Comparison of ENCODE assay signal across 32 cellular contexts in the genomic region with DNA sequence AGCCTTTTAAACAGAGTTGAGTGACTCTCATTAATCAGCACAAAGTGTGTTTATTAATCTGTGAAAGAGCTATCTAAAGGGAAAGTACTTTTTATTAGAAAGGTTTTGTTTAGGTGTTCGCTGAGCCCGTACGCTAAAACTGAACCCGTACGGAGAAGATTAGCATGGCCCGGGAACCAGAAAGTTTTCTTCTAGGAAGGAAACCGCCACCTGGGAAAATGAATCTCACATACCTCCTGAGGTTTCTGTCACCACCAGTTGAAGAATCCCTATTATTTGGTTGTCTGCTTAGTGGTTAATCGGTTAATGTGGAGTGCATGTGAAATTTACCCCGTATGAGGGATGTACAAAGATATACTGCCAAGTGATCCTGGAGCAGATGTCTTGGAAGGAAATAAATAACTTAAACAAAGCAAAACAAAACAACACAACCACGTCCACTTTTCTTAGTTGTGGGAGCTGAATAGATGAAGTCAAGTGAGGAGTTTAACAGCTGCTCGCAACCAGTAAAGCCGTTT. TPM values are rescaled to one million over a fixed set of nuclear protein-coding genes. Genes with fewer than 3 reads are reported as not detected.
"Had no signal": no experiment of that assay in that cellular context is flagged by ENCODE, and none has a peak within 500 bp of the region (broad histone marks: within the 10 kb centered on the region; RNA-seq: fewer than 3 reads in every experiment).

No MANE protein-coding gene starts in this region.

- H3K4me3 Mint-ChIP-seq: activated naive CD4-positive, alpha-beta T cell treated with anti-CD3 and anti-CD28 coated beads, Interleukin-2, amount 10 ng/mL, durations not matched to agents 7 days and 5 days; activated T-helper 1 cell treated with anti-CD3 and anti-CD28 coated beads, Interleukin-12 subunit alpha, Interleukin-12 subunit beta, Interleukin-2, Interleukin-4 antibody, amounts not matched to agents 30 ng/mL and 10 ng/mL and 1 ng/mL, durations not matched to agents 14 hours and 24 hours and 36 hours; central memory CD8-positive, alpha-beta T cell; dendritic cell treated with granulocyte-macrophage colony-stimulating factor and Interleukin-4, amounts not matched to agents 40 ng/mL and 50 ng/mL, for 4 days; endodermal cell; natural killer cell treated with Interleukin-12 subunit alpha and Interleukin-12 subunit beta and Interleukin-15 and Interleukin-18, amount 100 ng/mL, for 72 hours; stimulated activated effector memory CD8-positive, alpha-beta T cell treated with anti-CD3 and anti-CD28 coated beads, Interleukin-12 subunit alpha, Interleukin-12 subunit beta, amount 100 ng/mL, for 72 hours; T-helper 1 cell treated with Interleukin-12 subunit alpha and Interleukin-12 subunit beta and Interleukin-4 antibody, amounts not matched to agents 30 μg/mL and 1 μg/mL, for 36 hours had no signal

- H3K9me3 ChIP-seq: esophagus muscularis mucosa, heart right ventricle, left lung, lower lobe of right lung, neutrophil, ovary, right lobe of liver, tibial artery had no signal

- H3K9me3 Mint-ChIP-seq: activated naive CD4-positive, alpha-beta T cell treated with anti-CD3 and anti-CD28 coated beads, Interleukin-2, amount 10 ng/mL, durations not matched to agents 7 days and 5 days; activated T-helper 1 cell treated with anti-CD3 and anti-CD28 coated beads, Interleukin-12 subunit alpha, Interleukin-12 subunit beta, Interleukin-2, Interleukin-4 antibody, amounts not matched to agents 30 ng/mL and 10 ng/mL and 1 ng/mL, durations not matched to agents 14 hours and 24 hours and 36 hours; dendritic cell treated with granulocyte-macrophage colony-stimulating factor and Interleukin-4, amounts not matched to agents 40 ng/mL and 50 ng/mL, for 4 days; natural killer cell treated with Interleukin-12 subunit alpha and Interleukin-12 subunit beta and Interleukin-15 and Interleukin-18, amount 100 ng/mL, for 72 hours; stimulated activated effector memory CD8-positive, alpha-beta T cell treated with anti-CD3 and anti-CD28 coated beads, Interleukin-12 subunit alpha, Interleukin-12 subunit beta, amount 100 ng/mL, for 72 hours; stimulated activated naive CD8-positive, alpha-beta T cell treated with anti-CD3 and anti-CD28 coated beads, Interleukin-15, amount 100 ng/mL, for 72 hours had no signal

- H3K27ac ChIP-seq: esophagus muscularis mucosa, foreskin keratinocyte, heart right ventricle, left lung, lower lobe of right lung, neutrophil, ovary, right lobe of liver, SK-N-MC, tibial artery, VCaP had no signal

- DNase-seq: activated CD4-positive, alpha-beta T cell treated with anti-CD3 and anti-CD28 coated beads for 4 hours; activated CD4-positive, alpha-beta T cell treated with anti-CD3 and anti-CD28 coated beads, Interleukin-2, amount 50 U/mL, for 48 hours; activated CD8-positive, alpha-beta memory T cell treated with anti-CD3 and anti-CD28 coated beads, Interleukin-2, amount 50 U/mL, for 4 hours; activated effector memory CD4-positive, alpha-beta T cell treated with anti-CD3 and anti-CD28 coated beads, Interleukin-2, amount 50 U/mL, for 16 hours; activated naive CD4-positive, alpha-beta T cell treated with anti-CD3 and anti-CD28 coated beads, Interleukin-2, amount 10 ng/mL, durations not matched to agents 7 days and 5 days; activated T-cell treated with anti-CD3 and anti-CD28 coated beads, Interleukin-2, amount 50 U/mL, for 1 hour; endodermal cell; foreskin keratinocyte; heart right ventricle; lower lobe of right lung; mesendoderm; ovary; right lobe of liver; stimulated activated CD4-positive, alpha-beta T cell treated with anti-CD3 and anti-CD28 coated beads, Interleukin-4, amount 100 ng/mL, for 1 hour; stimulated activated naive CD8-positive, alpha-beta T cell treated with anti-CD3 and anti-CD28 coated beads, Interleukin-15, amount 100 ng/mL, for 72 hours; SW 1271; T-helper 9 cell; tibial artery had no signal

- H3K27ac Mint-ChIP-seq: activated naive CD4-positive, alpha-beta T cell treated with anti-CD3 and anti-CD28 coated beads, Interleukin-2, amount 10 ng/mL, durations not matched to agents 7 days and 5 days; activated T-helper 1 cell treated with anti-CD3 and anti-CD28 coated beads, Interleukin-12 subunit alpha, Interleukin-12 subunit beta, Interleukin-2, Interleukin-4 antibody, amounts not matched to agents 30 ng/mL and 10 ng/mL and 1 ng/mL, durations not matched to agents 14 hours and 24 hours and 36 hours; dendritic cell treated with granulocyte-macrophage colony-stimulating factor and Interleukin-4, amounts not matched to agents 40 ng/mL and 50 ng/mL, for 4 days; endodermal cell; natural killer cell treated with Interleukin-12 subunit alpha and Interleukin-12 subunit beta and Interleukin-15 and Interleukin-18, amount 100 ng/mL, for 72 hours; stimulated activated effector memory CD8-positive, alpha-beta T cell treated with anti-CD3 and anti-CD28 coated beads, Interleukin-12 subunit alpha, Interleukin-12 subunit beta, amount 100 ng/mL, for 72 hours; stimulated activated naive CD8-positive, alpha-beta T cell treated with anti-CD3 and anti-CD28 coated beads, Interleukin-15, amount 100 ng/mL, for 72 hours; T-helper 1 cell treated with Interleukin-12 subunit alpha and Interleukin-12 subunit beta and Interleukin-4 antibody, amounts not matched to agents 30 μg/mL and 1 μg/mL, for 36 hours had no signal

- ATAC-seq: foreskin keratinocyte; heart right ventricle; left lung; lower lobe of right lung; natural killer cell treated with Interleukin-12 subunit alpha and Interleukin-12 subunit beta and Interleukin-15 and Interleukin-18, amount 100 ng/mL, for 72 hours; right lobe of liver; stimulated activated effector memory CD8-positive, alpha-beta T cell treated with anti-CD3 and anti-CD28 coated beads, Interleukin-12 subunit alpha, Interleukin-12 subunit beta, amount 100 ng/mL, for 72 hours; stimulated activated naive CD8-positive, alpha-beta T cell treated with anti-CD3 and anti-CD28 coated beads, Interleukin-15, amount 100 ng/mL, for 72 hours had no signal

- H3K27me3 ChIP-seq: ovary had no signal

RNA-seq across cellular contexts. Expression of a gene that starts 3.8 kb away (rescaled TPM):
- total RNA-seq: activated CD8-positive, alpha-beta memory T cell treated with anti-CD3 and anti-CD28 coated beads for 36 hours; foreskin keratinocyte; glomerular endothelial cell; mononuclear cell; natural killer cell treated with Interleukin-12 subunit alpha and Interleukin-12 subunit beta and Interleukin-15 and Interleukin-18, amount 100 ng/mL, for 72 hours had no signal
